In the genomic region with DNA sequence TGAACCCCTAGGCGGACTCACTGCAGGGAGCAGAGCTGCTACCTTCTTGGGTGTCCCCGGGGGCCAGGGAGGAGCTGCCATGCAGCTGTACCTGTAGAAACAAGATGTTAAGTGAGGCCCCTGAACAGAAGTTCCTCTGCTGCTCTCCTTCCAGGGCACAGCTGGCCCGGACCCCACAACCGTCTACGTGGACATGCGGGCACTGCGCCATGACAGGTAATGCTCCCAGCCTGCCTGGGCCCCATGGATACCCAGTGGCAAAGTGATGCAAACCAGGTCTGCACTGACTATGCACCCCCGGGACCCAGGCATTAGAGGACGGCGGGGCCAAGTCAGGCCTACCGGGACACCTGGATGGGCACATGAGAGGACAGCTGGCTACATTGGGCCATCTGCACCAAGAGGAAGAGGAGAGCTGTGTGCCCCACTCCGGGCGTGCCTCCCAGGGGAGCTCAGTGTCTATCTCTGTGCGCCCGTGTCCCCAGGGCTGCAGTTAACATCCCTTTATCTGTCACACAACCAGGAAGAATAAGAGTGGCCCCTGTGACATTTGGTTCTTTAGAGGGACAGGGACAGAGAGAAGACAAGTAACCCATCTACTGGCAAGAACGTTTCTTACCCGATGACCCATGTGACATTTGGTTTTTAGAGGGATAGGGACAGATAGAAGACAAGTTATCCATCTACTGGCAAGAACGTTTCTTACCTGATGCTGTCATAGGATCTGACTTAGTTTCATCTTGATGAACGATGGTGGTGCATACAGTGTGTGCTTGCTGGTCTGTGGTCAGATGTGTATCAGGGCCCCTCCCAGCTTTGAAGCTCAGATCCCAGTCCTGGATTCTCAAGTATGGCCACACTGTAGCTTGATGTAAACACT, we compare ENCODE assay signal across 1 cellular context.
TF ChIP-seq lines count a peak whose summit lies in the region.

No MANE protein-coding gene starts in this region.

TF ChIP-seq in IMR-90, 13 proteins besides CTCF, POLR2A, EP300 and RAD21:
- no peak for TF ChIP-seq FOS (IDR thresholded peaks at IDR 0.05; ENCODE audit: low read depth, low read length)
- no peak for TF ChIP-seq CEBPB (IDR thresholded peaks at IDR 0.05; ENCODE audit: low read depth, low read length)
- TF ChIP-seq NFE2L2 (IDR thresholded peaks at IDR 0.05; ENCODE audit: low read depth, low read length), result no peak
- no peak for TF ChIP-seq CHD1 (IDR thresholded peaks at IDR 0.05; ENCODE audit: low read depth, low read length)
- TF ChIP-seq MAZ (IDR thresholded peaks at IDR 0.05; ENCODE audit: borderline replicate concordance, low read depth, low read length), result no peak
- no peak for TF ChIP-seq MXI1 (IDR thresholded peaks at IDR 0.05; ENCODE audit: borderline replicate concordance, low read depth, low read length)
- TF ChIP-seq, protein P1, sequence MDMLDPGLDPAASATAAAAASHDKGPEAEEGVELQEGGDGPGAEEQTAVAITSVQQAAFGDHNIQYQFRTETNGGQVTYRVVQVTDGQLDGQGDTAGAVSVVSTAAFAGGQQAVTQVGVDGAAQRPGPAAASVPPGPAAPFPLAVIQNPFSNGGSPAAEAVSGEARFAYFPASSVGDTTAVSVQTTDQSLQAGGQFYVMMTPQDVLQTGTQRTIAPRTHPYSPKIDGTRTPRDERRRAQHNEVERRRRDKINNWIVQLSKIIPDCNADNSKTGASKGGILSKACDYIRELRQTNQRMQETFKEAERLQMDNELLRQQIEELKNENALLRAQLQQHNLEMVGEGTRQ (IDR thresholded peaks at IDR 0.05; ENCODE audit: low read depth, low read length), result no peak
- no peak for TF ChIP-seq BHLHE40 (IDR thresholded peaks at IDR 0.05; ENCODE audit: low read depth, low read length)
- no peak for TF ChIP-seq RCOR1 (IDR thresholded peaks at IDR 0.05; ENCODE audit: insufficient replicate concordance, low read length)
- TF ChIP-seq, protein P2, sequence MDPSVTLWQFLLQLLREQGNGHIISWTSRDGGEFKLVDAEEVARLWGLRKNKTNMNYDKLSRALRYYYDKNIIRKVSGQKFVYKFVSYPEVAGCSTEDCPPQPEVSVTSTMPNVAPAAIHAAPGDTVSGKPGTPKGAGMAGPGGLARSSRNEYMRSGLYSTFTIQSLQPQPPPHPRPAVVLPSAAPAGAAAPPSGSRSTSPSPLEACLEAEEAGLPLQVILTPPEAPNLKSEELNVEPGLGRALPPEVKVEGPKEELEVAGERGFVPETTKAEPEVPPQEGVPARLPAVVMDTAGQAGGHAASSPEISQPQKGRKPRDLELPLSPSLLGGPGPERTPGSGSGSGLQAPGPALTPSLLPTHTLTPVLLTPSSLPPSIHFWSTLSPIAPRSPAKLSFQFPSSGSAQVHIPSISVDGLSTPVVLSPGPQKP (IDR thresholded peaks at IDR 0.05; ENCODE audit: borderline replicate concordance, low read depth, low read length), result no peak
- no peak for TF ChIP-seq MAFK (IDR thresholded peaks at IDR 0.05; ENCODE audit: low read depth, low read length)
- TF ChIP-seq SMC3 (IDR thresholded peaks at IDR 0.05; ENCODE audit: low read depth, low read length), result no peak
- TF ChIP-seq RFX5 (IDR thresholded peaks at IDR 0.05; ENCODE audit: low read depth, low read length), result no peak
